ENCODE assay signal across 24 cellular contexts in genomic region chr10:30791197-30791611, GRCh38.
A peak's percentile ranks its signal among the peaks of the same experiment; 100 is the strongest.
DNase-seq lines count a peak whose midpoint lies in the region; ATAC-seq and TF ChIP-seq lines count a peak whose summit lies in the region.
"Had no signal": no experiment of that assay in that cellular context is flagged by ENCODE, and none has a peak within 500 bp of the region (broad histone marks: within the 10 kb centered on the region; RNA-seq: fewer than 3 reads in every experiment).

No MANE protein-coding gene starts in this region.

- in situ Hi-C loops in astrocyte of the spinal cord (cut with HindIII; ENCODE audit: low sequenced_read_pairs) = no loop called here

- H3K36me3 Mint-ChIP-seq in CD4-positive, CD25-positive, alpha-beta regulatory T cell = peaks cover 3% of the 10 kb centered on the region
- peaks cover 0 to 9% (median 2%) of the 10 kb centered on the region in 3 donors for H3K36me3 Mint-ChIP-seq in CD8-positive, alpha-beta memory T cell
- H3K36me3 Mint-ChIP-seq in naive thymus-derived CD8-positive, alpha-beta T cell = no peaks in the 10 kb centered on the region
- H3K36me3 Mint-ChIP-seq: CD14-positive monocyte, immature natural killer cell, natural killer cell had no signal

- H3K27ac Mint-ChIP-seq in CD4-positive, CD25-positive, alpha-beta regulatory T cell = peak overlapping the region; percentile 59 to 76 (median 61)
- peak overlapping the region; percentile 49 to 94 (median 63) for H3K27ac Mint-ChIP-seq in CD8-positive, alpha-beta memory T cell
- H3K27ac Mint-ChIP-seq in naive thymus-derived CD8-positive, alpha-beta T cell = peak overlapping the region; percentile 68 to 100 (median 90)
- H3K27ac Mint-ChIP-seq: CD14-positive monocyte; dendritic cell treated with granulocyte-macrophage colony-stimulating factor and Interleukin-4, amounts not matched to agents 40 ng/mL and 50 ng/mL, for 4 days; IgD-negative memory B cell; natural killer cell had no signal

- no peak overlapping the region for H3K4me3 ChIP-seq in CD4-positive, CD25-positive, alpha-beta regulatory T cell (ENCODE audit: low read depth, low read length)
- H3K4me3 ChIP-seq in CD8-positive, alpha-beta memory T cell (ENCODE audit: low read length) = peak overlapping the region; percentile 7
- H3K4me3 ChIP-seq in astrocyte of the spinal cord (ENCODE audit: low read depth, low read length) = no peak overlapping the region
- H3K4me3 ChIP-seq: HAP-1, hepatocyte, left lung, pancreas had no signal

- H3K27me3 ChIP-seq in CD4-positive, CD25-positive, alpha-beta regulatory T cell (ENCODE audit: control insufficient read depth, insufficient read depth, low read length) = no peaks in the 10 kb centered on the region
- no peaks in the 10 kb centered on the region for H3K27me3 ChIP-seq in CD8-positive, alpha-beta memory T cell (ENCODE audit: insufficient read depth, low read length, poor library complexity, severe bottlenecking)
- H3K27me3 ChIP-seq: hepatocyte, left lung, pancreas had no signal

- no peak for TF ChIP-seq CTCF in astrocyte of the spinal cord (IDR thresholded peaks at IDR 0.05; ENCODE audit: low read depth, low read length)

- POLR2A ChIA-PET in CD8-positive, alpha-beta memory T cell (lab: Charles Lee) = no interaction called here
- POLR2A ChIA-PET in naive thymus-derived CD8-positive, alpha-beta T cell (lab: Charles Lee) = no interaction called here

- no peak overlapping the region for H3K4me3 Mint-ChIP-seq in CD4-positive, CD25-positive, alpha-beta regulatory T cell
- H3K4me3 Mint-ChIP-seq in CD8-positive, alpha-beta memory T cell = peak overlapping the region in 6 of 7 donors; percentile 5 to 72 (median 34)
- H3K4me3 Mint-ChIP-seq in naive thymus-derived CD8-positive, alpha-beta T cell = peak overlapping the region in 8 of 10 donors; percentile 42 to 83 (median 55)
- H3K4me3 Mint-ChIP-seq: CD14-positive monocyte; dendritic cell treated with granulocyte-macrophage colony-stimulating factor and Interleukin-4, amounts not matched to agents 40 ng/mL and 50 ng/mL, for 4 days; IgD-negative memory B cell; natural killer cell had no signal

- H3K4me1 ChIP-seq in CD4-positive, CD25-positive, alpha-beta regulatory T cell (ENCODE audit: control insufficient read depth, insufficient read depth, low read length, poor library complexity, severe bottlenecking) = peaks cover 16% of the 10 kb centered on the region
- peaks cover 25% of the 10 kb centered on the region for H3K4me1 ChIP-seq in CD8-positive, alpha-beta memory T cell (ENCODE audit: insufficient read depth, low read length)
- H3K4me1 ChIP-seq: HAP-1, left lung, pancreas had no signal

- peaks cover 0 to 2% (median 0%) of the 10 kb centered on the region in 7 donors for H3K9me3 Mint-ChIP-seq in CD4-positive, CD25-positive, alpha-beta regulatory T cell
- peaks cover 0 to 3% (median 0%) of the 10 kb centered on the region in 5 donors for H3K9me3 Mint-ChIP-seq in CD8-positive, alpha-beta memory T cell
- H3K9me3 Mint-ChIP-seq in naive thymus-derived CD8-positive, alpha-beta T cell = no peaks in the 10 kb centered on the region
- H3K9me3 Mint-ChIP-seq: activated T-cell treated with anti-CD3 and anti-CD28 coated beads, Interleukin-2, amount 50 U/mL, for 4 hours; dendritic cell treated with granulocyte-macrophage colony-stimulating factor and Interleukin-4, amounts not matched to agents 40 ng/mL and 50 ng/mL, for 4 days; IgD-negative memory B cell; natural killer cell had no signal

- ATAC-seq in CD4-positive, CD25-positive, alpha-beta regulatory T cell (ENCODE audit: low read depth in 2 of 2) = no peak
- no peak for ATAC-seq in naive thymus-derived CD8-positive, alpha-beta T cell
- ATAC-seq in GM21360 (IDR thresholded peaks at IDR 0.05; ENCODE audit: unreplicated experiment) = no peak
- ATAC-seq: activated T-cell treated with anti-CD3 and anti-CD28 coated beads, Interleukin-2, amount 50 U/mL, for 4 hours; left lung; natural killer cell; pancreas had no signal

- DNase-seq in CD4-positive, CD25-positive, alpha-beta regulatory T cell = no peak
- DNase-seq in CD8-positive, alpha-beta memory T cell = no peak
- DNase-seq in astrocyte of the spinal cord (ENCODE audit: low read depth, low spot score) = peak; percentile 23
- DNase-seq in naive thymus-derived CD8-positive, alpha-beta T cell = no peak
- no peak for DNase-seq in posterior cingulate gyrus
- DNase-seq in NCI-H2196 treated with DMSO at 0.1 percent for 48 hours (lab: John Stamatoyannopoulos, UW; ENCODE audit: unreplicated experiment) = no peak
- DNase-seq: activated T-cell treated with anti-CD3 and anti-CD28 coated beads, Interleukin-2, amount 50 U/mL, for 4 hours; DMS53; foreskin melanocyte; GF-D8; immature natural killer cell; left lung; natural killer cell; NCI-H510A treated with DMSO at 0.1 percent for 48 hours; pancreas; SHP77 treated with DMSO at 0.1 percent for 48 hours; substantia nigra; WERI-Rb-1 had no signal

- CTCF ChIA-PET in CD8-positive, alpha-beta memory T cell (lab: Charles Lee) = no interaction called here

- no peaks in the 10 kb centered on the region for H3K36me3 ChIP-seq in CD4-positive, CD25-positive, alpha-beta regulatory T cell (ENCODE audit: control insufficient read depth, insufficient read depth, low read length)
- no peaks in the 10 kb centered on the region for H3K36me3 ChIP-seq in CD8-positive, alpha-beta memory T cell (ENCODE audit: insufficient read depth, low read length)
- H3K36me3 ChIP-seq: HAP-1, left lung, pancreas, WERI-Rb-1 had no signal

- H3K27me3 Mint-ChIP-seq in CD4-positive, CD25-positive, alpha-beta regulatory T cell = no peaks in the 10 kb centered on the region
- H3K27me3 Mint-ChIP-seq in CD8-positive, alpha-beta memory T cell = no peaks in the 10 kb centered on the region
- H3K27me3 Mint-ChIP-seq in naive thymus-derived CD8-positive, alpha-beta T cell = no peaks in the 10 kb centered on the region

- H3K4me1 Mint-ChIP-seq in CD4-positive, CD25-positive, alpha-beta regulatory T cell = peaks cover 7 to 33% (median 19%) of the 10 kb centered on the region in 4 donors
- H3K4me1 Mint-ChIP-seq in CD8-positive, alpha-beta memory T cell = peaks cover 28 to 32% (median 31%) of the 10 kb centered on the region in 3 donors
- H3K4me1 Mint-ChIP-seq in naive thymus-derived CD8-positive, alpha-beta T cell = peaks cover 20 to 45% (median 32%) of the 10 kb centered on the region in 4 donors

- intact Hi-C loops in posterior cingulate gyrus (cut with DNase I) = no loop called here

- H3K9me3 ChIP-seq in CD4-positive, CD25-positive, alpha-beta regulatory T cell (ENCODE audit: control insufficient read depth in 2 of 2, low read length in 2 of 2) = no peaks in the 10 kb centered on the region
- no peaks in the 10 kb centered on the region for H3K9me3 ChIP-seq in CD8-positive, alpha-beta memory T cell (ENCODE audit: low read length)
- H3K9me3 ChIP-seq: HAP-1, left lung, pancreas had no signal

- H3K27ac ChIP-seq in CD4-positive, CD25-positive, alpha-beta regulatory T cell (ENCODE audit: insufficient read depth, low read length, poor library complexity, severe bottlenecking) = no peak overlapping the region
- no peak overlapping the region for H3K27ac ChIP-seq in CD8-positive, alpha-beta memory T cell (ENCODE audit: low read depth, low read length)
- H3K27ac ChIP-seq: hepatocyte, left lung, pancreas, WERI-Rb-1 had no signal

Comparison
In these comparisons a context has a peak if more than half of its experiments do, and no peak if none do; other contexts are left out.
1. H3K4me3 Mint-ChIP-seq: peak in CD8-positive, alpha-beta memory T cell (6 of 7) and naive thymus-derived CD8-positive, alpha-beta T cell (8 of 10); none in CD4-positive, CD25-positive, alpha-beta regulatory T cell (0 of 4).
2. Peak in every context shown above with its lines, with median percentiles within 50 percentile points of each other: H3K27ac Mint-ChIP-seq.